Comparison of ENCODE assay signal across 1 cellular context in genomic region chr22:41284465-41284864, GRCh38.
TF ChIP-seq lines count a peak whose summit lies in the region.

No MANE protein-coding gene starts in this region.

TF ChIP-seq in GM23338, 12 proteins besides CTCF, POLR2A, EP300 and RAD21 (continued from another document):
- TF ChIP-seq CREB1 (CRISPR knock-in tag; IDR thresholded peaks at IDR 0.05; ENCODE audit: low read depth) (no peak), ZNF331 (CRISPR knock-in tag; IDR thresholded peaks at IDR 0.05; ENCODE audit: low read depth) (no peak), STAT1 (IDR thresholded peaks at IDR 0.05; ENCODE audit: unreplicated experiment) (no peak), ZNF462 (CRISPR knock-in tag; IDR thresholded peaks at IDR 0.05) (no peak), NANOG (IDR thresholded peaks at IDR 0.05; ENCODE audit: borderline replicate concordance) (no peak)
